In the genomic region with DNA sequence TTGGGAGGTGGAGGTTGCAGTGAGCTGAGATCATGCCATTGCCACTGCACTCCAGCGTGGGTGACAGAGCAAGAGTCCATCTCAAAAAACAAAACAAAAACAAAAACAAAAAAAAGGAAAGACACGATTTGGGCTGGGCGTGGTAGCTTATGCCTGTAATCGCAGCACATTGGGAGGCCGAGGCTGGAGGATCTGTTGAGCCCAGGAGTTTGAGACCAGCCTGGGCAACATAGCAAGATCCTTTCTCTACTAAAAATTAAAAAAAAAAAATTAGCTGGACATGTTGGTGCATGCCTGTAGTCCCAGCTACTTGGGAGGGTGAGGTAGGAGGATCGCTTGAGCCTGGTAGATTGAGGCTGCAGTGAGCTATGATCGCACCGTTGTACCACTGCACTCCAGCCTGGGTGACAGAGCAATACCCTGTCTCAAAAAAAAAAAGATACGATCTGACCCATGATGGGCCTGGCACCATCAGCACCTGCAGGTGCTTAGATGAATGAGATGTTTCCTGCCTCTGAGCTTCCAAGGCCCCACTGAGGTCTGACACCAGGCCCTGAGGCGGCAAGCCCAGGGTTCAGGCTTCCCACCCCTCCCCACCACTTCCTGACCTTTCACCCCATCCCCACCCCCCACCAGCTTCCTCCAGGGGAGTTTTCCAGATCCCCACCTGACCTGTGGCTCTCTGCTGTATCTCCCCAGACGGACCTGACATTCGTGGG, we compare ENCODE assay signal across 1 cellular context.
A peak's percentile ranks its signal among the peaks of the same experiment; 100 is the strongest.
TF ChIP-seq lines count a peak whose summit lies in the region.

No MANE protein-coding gene starts in this region.

TF ChIP-seq in HEK293, 187 proteins besides CTCF, POLR2A, EP300 and RAD21 (continued from another document):
- TF ChIP-seq, protein P1, sequence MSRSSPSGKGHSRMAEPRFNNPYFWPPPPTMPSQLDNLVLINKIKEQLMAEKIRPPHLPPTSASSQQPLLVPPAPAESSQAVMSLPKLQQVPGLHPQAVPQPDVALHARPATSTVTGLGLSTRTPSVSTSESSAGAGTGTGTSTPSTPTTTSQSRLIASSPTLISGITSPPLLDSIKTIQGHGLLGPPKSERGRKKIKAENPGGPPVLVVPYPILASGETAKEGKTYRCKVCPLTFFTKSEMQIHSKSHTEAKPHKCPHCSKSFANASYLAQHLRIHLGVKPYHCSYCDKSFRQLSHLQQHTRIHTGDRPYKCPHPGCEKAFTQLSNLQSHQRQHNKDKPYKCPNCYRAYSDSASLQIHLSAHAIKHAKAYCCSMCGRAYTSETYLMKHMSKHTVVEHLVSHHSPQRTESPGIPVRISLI (tag by site-specific recombination; IDR thresholded peaks at IDR 0.05) = 0 out of 2 replicates have a peak, but pooled peaks have one; percentile 22
- TF ChIP-seq ZNF837 (tag by site-specific recombination; IDR thresholded peaks at IDR 0.05) (no peak), PRDM6 (tag by site-specific recombination; IDR thresholded peaks at IDR 0.05) (no peak), ZIC2 (tag by site-specific recombination; IDR thresholded peaks at IDR 0.05) (no peak), ZNF664 (tag by site-specific recombination; IDR thresholded peaks at IDR 0.05) (no peak), ZFP3 (tag by site-specific recombination; IDR thresholded peaks at IDR 0.05; ENCODE audit: low read depth) (no peak)
